25 cellular contexts compared by ENCODE assay signal in the genomic region with DNA sequence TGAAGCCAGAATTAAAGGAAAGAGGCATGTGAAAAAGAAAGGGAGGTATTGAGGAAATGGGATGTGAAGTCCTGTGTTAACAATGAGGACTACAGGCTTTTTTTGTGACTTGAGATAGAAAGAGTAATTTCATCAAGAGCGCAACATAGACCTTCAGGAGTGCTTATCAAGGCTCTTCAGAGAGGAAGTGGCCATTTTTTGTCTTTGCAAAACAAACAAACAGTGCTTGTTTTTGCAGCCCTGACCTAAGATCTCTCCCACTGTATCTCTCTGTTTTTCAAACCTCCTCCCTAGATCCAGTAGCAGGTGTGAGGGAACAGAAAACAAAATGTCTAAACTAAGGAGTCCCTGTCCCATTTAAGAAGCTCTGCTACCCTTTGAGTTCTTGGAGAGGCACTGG.
"Had no signal": no experiment of that assay in that cellular context is flagged by ENCODE, and none has a peak within 500 bp of the region (broad histone marks: within the 10 kb centered on the region; RNA-seq: fewer than 3 reads in every experiment).

No MANE protein-coding gene starts in this region.

- H3K36me3 Mint-ChIP-seq: stimulated activated memory B cell treated with anti-CD40 and anti-IgM and Interleukin-4, amounts not matched to agents 10 μg/mL and 1 μg/mL and 100 μg/mL, for 72 hours; type B pancreatic cell had no signal

- H3K36me3 ChIP-seq: ovary, right lobe of liver had no signal

- H3K4me1 Mint-ChIP-seq: stimulated activated memory B cell treated with anti-CD40 and anti-IgM and Interleukin-4, amounts not matched to agents 10 μg/mL and 1 μg/mL and 100 μg/mL, for 72 hours had no signal

- H3K27ac ChIP-seq: dorsolateral prefrontal cortex, ovary, right lobe of liver, testis, VCaP had no signal

- H3K4me3 ChIP-seq: dorsolateral prefrontal cortex, ovary, right lobe of liver, testis had no signal

- H3K4me1 ChIP-seq: right lobe of liver, testis had no signal

- H3K9me3 ChIP-seq: ovary, right lobe of liver, testis had no signal

- H3K9me3 Mint-ChIP-seq: activated naive CD4-positive, alpha-beta T cell treated with anti-CD3 and anti-CD28 coated beads for 36 hours had no signal

- FAIRE-seq: colon, keratinocyte, small intestine had no signal

- ATAC-seq: activated T-cell treated with anti-CD3 and anti-CD28 coated beads, Interleukin-2, amount 50 U/mL, for 4 hours; left lobe of liver; right lobe of liver; stimulated activated memory B cell treated with anti-CD40 and anti-IgM and Interleukin-4, amounts not matched to agents 10 μg/mL and 1 μg/mL and 100 μg/mL, for 72 hours had no signal

- H3K27me3 Mint-ChIP-seq: brain; stimulated activated memory B cell treated with anti-CD40 and anti-IgM and Interleukin-4, amounts not matched to agents 10 μg/mL and 1 μg/mL and 100 μg/mL, for 72 hours; type B pancreatic cell had no signal

- H3K27ac Mint-ChIP-seq: activated naive CD4-positive, alpha-beta T cell treated with anti-CD3 and anti-CD28 coated beads for 36 hours; brain; endodermal cell; mesothelial cell of epicardium; stimulated activated memory B cell treated with anti-CD40 and anti-IgM and Interleukin-4, amounts not matched to agents 10 μg/mL and 1 μg/mL and 100 μg/mL, for 72 hours; type B pancreatic cell had no signal

- DNase-seq: activated CD4-positive, alpha-beta T cell treated with anti-CD3 and anti-CD28 coated beads, Interleukin-2, amount 50 U/mL, for 1 hour; activated CD4-positive, CD25-positive, alpha-beta regulatory T cell treated with anti-CD3 and anti-CD28 coated beads, Interleukin-2, amount 50 U/mL, for 72 hours; activated CD8-positive, alpha-beta memory T cell treated with anti-CD3 and anti-CD28 coated beads, Interleukin-2, amount 50 U/mL, for 4 hours; activated naive CD4-positive, alpha-beta T cell treated with anti-CD3 and anti-CD28 coated beads for 36 hours; activated T-cell treated with anti-CD3 and anti-CD28 coated beads, Interleukin-2, amount 50 U/mL, for 4 hours; central memory CD4-positive, alpha-beta T cell; dorsolateral prefrontal cortex; endodermal cell; erythroblast; foreskin melanocyte; hypothalamus; ovary; right lobe of liver; small intestine; stimulated activated CD4-positive, alpha-beta T cell treated with anti-CD3 and anti-CD28 coated beads, Interleukin-4, amount 100 ng/mL, for 4 hours; T-helper 9 cell; testis had no signal

- H3K4me3 Mint-ChIP-seq: activated naive CD4-positive, alpha-beta T cell treated with anti-CD3 and anti-CD28 coated beads for 36 hours; activated T-cell treated with anti-CD3 and anti-CD28 coated beads, Interleukin-2, amount 50 U/mL, for 4 hours; brain; endodermal cell; mesothelial cell of epicardium; stimulated activated memory B cell treated with anti-CD40 and anti-IgM and Interleukin-4, amounts not matched to agents 10 μg/mL and 1 μg/mL and 100 μg/mL, for 72 hours; type B pancreatic cell had no signal

- H3K27me3 ChIP-seq: dorsolateral prefrontal cortex, ovary, right lobe of liver, testis had no signal
